ENCODE assay signal across 14 cellular contexts in genomic region chr12:62335057-62335456, GRCh38.
A peak's percentile ranks its signal among the peaks of the same experiment; 100 is the strongest.
DNase-seq lines count a peak whose midpoint lies in the region; ATAC-seq, FAIRE-seq and TF ChIP-seq lines count a peak whose summit lies in the region.
"Had no signal": no experiment of that assay in that cellular context is flagged by ENCODE, and none has a peak within 500 bp of the region (broad histone marks: within the 10 kb centered on the region; RNA-seq: fewer than 3 reads in every experiment).

No MANE protein-coding gene starts in this region.

- no peaks in the 10 kb centered on the region for H3K36me3 ChIP-seq in CD8-positive, alpha-beta T cell (ENCODE audit: insufficient read depth, low read length)
- peaks cover 71% of the 10 kb centered on the region for H3K36me3 ChIP-seq in K562 (ENCODE audit: control insufficient read depth, insufficient read depth, low read length)

- H3K9ac ChIP-seq in K562 (ENCODE audit: insufficient read depth in 1 of 2, low read depth in 2 of 2, low read length in 2 of 2): no peak overlapping the region

- BruUV-seq in K562 (replicated peaks; lab: Mats Ljungman, UMichigan): no TSS peak

- H3K27ac Mint-ChIP-seq in CD8-positive, alpha-beta T cell: peak overlapping the region; percentile 1
- peak overlapping the region; percentile 24 for H3K27ac Mint-ChIP-seq in stimulated activated memory B cell treated with anti-CD40 and anti-IgM and Interleukin-4, amounts not matched to agents 10 μg/mL and 1 μg/mL and 100 μg/mL, for 72 hours
- H3K27ac Mint-ChIP-seq: B cell, HFFc6 had no signal

- H3K27me3 Mint-ChIP-seq in CD8-positive, alpha-beta T cell (ENCODE audit: low read depth): no peaks in the 10 kb centered on the region
- H3K27me3 Mint-ChIP-seq in stimulated activated memory B cell treated with anti-CD40 and anti-IgM and Interleukin-4, amounts not matched to agents 10 μg/mL and 1 μg/mL and 100 μg/mL, for 72 hours: no peaks in the 10 kb centered on the region
- H3K27me3 Mint-ChIP-seq: B cell had no signal

- DNase-seq in left ventricle myocardium superior: no peak
- DNase-seq in left cardiac atrium: no peak
- no peak for DNase-seq in CD8-positive, alpha-beta T cell
- no peak for DNase-seq in K562 (ENCODE audit: extremely low read depth in 1 of 4, low spot score in 3 of 4)
- DNase-seq in NCI-H1092 treated with DMSO at 0.1 percent for 48 hours (lab: John Stamatoyannopoulos, UW): no peak
- no peak for DNase-seq in medulla oblongata (ENCODE audit: extremely low spot score)
- DNase-seq: C1 segment of cervical spinal cord, DMS53, GF-D8, HCEC 1CT, HFFc6, IMR-90 had no signal

- intact Hi-C loops in left ventricle myocardium superior (cut with micrococcal nuclease): no loop called here
- intact Hi-C loops in left cardiac atrium (cut with DNase I): no loop called here
- intact Hi-C loops in CD8-positive, alpha-beta T cell (cut with DNase I, micrococcal nuclease): loop anchor here in 1 of 2 experiments (5.0 kb wide), 1 partner anchor 73 kb away; the partner anchor contains the start of gene USP15
- intact Hi-C loops in K562 (cut with micrococcal nuclease): no loop called here

- TF ChIP-seq RAD21 in K562 (CRISPR knock-in tag; conservative IDR thresholded peaks at IDR 0.05 in 1 of 2, IDR thresholded peaks at IDR 0.05 in 1 of 2): no peak

- TF ChIP-seq CTCF in CD8-positive, alpha-beta T cell (IDR thresholded peaks at IDR 0.05): no peak
- TF ChIP-seq CTCF in K562 (IDR thresholded peaks at IDR 0.05 in 2 of 3, conservative IDR thresholded peaks at IDR 0.05 in 1 of 3; ENCODE audit: insufficient read depth in 2 of 3, low read depth in 1 of 3, low read length in 3 of 3): no peak

- POLR2A ChIA-PET in CD8-positive, alpha-beta T cell (lab: Charles Lee): interaction anchor here (1.2 kb wide), 1 partner anchor 25 kb away, joined by 3 read pairs; no protein-coding TSS in a partner anchor
- POLR2A ChIA-PET in K562 (lab: Yijun Ruan, JAX): interaction anchor here (1.2 kb wide), 1 partner anchor 21 kb away, joined by 3 read pairs; no protein-coding TSS in a partner anchor

- 89% methylated on average over 4 of the region's 4 CpGs for WGBS in K562 (ENCODE audit: insufficient coverage, low coverage, missing lambda C conversion rate)

- no peak for TF ChIP-seq EP300 in K562 (IDR thresholded peaks at IDR 0.05; ENCODE audit: low read length)

- peaks cover 73% of the 10 kb centered on the region for H3K36me3 Mint-ChIP-seq in CD8-positive, alpha-beta T cell
- H3K36me3 Mint-ChIP-seq in stimulated activated memory B cell treated with anti-CD40 and anti-IgM and Interleukin-4, amounts not matched to agents 10 μg/mL and 1 μg/mL and 100 μg/mL, for 72 hours: peaks cover 77% of the 10 kb centered on the region

- ATAC-seq in left ventricle myocardium superior: peak; percentile 23
- no peak for ATAC-seq in left cardiac atrium
- ATAC-seq in CD8-positive, alpha-beta T cell: no peak
- no peak for ATAC-seq in K562
- no peak for ATAC-seq in stimulated activated memory B cell treated with anti-CD40 and anti-IgM and Interleukin-4, amounts not matched to agents 10 μg/mL and 1 μg/mL and 100 μg/mL, for 72 hours

- H3K4me1 ChIP-seq in CD8-positive, alpha-beta T cell (ENCODE audit: insufficient read depth, low read length): no peaks in the 10 kb centered on the region
- no peaks in the 10 kb centered on the region for H3K4me1 ChIP-seq in K562 (replicated peaks in 1 of 2; ENCODE audit: control insufficient read depth in 2 of 2, insufficient read depth in 2 of 2, low read length in 2 of 2)

- H2AFZ ChIP-seq in K562 (ENCODE audit: low read depth, low read length): no peak overlapping the region

- H3K4me3 ChIP-seq in CD8-positive, alpha-beta T cell (ENCODE audit: low read depth, low read length): no peak overlapping the region
- H3K4me3 ChIP-seq in K562: no peak overlapping the region

- no peaks in the 10 kb centered on the region for H3K27me3 ChIP-seq in CD8-positive, alpha-beta T cell (ENCODE audit: insufficient read depth, low read length)
- H3K27me3 ChIP-seq in K562 (ENCODE audit: control insufficient read depth in 2 of 2, insufficient read depth in 2 of 2, low read length in 2 of 2): no peaks in the 10 kb centered on the region

- H3K79me2 ChIP-seq in K562 (ENCODE audit: control insufficient read depth, insufficient read depth, low read length): peaks cover 98% of the 10 kb centered on the region

- H3K4me3 Mint-ChIP-seq in CD8-positive, alpha-beta T cell: no peak overlapping the region
- no peak overlapping the region for H3K4me3 Mint-ChIP-seq in stimulated activated memory B cell treated with anti-CD40 and anti-IgM and Interleukin-4, amounts not matched to agents 10 μg/mL and 1 μg/mL and 100 μg/mL, for 72 hours
- H3K4me3 Mint-ChIP-seq: B cell, HFFc6 had no signal

- H3K9me3 Mint-ChIP-seq in CD8-positive, alpha-beta T cell: peaks cover 7% of the 10 kb centered on the region
- peaks cover 14% of the 10 kb centered on the region for H3K9me3 Mint-ChIP-seq in stimulated activated memory B cell treated with anti-CD40 and anti-IgM and Interleukin-4, amounts not matched to agents 10 μg/mL and 1 μg/mL and 100 μg/mL, for 72 hours

- CTCF ChIA-PET in CD8-positive, alpha-beta T cell (lab: Charles Lee): interaction anchor here (0.9 kb wide), 1 partner anchor 18 kb away, joined by 4 read pairs; no protein-coding TSS in a partner anchor
- CTCF ChIA-PET in K562 (lab: Yijun Ruan, JAX; ENCODE audit: low intra/inter-chr PET ratio): no interaction called here

- H4K20me1 ChIP-seq in K562 (replicated peaks; ENCODE audit: control insufficient read depth, insufficient read depth, low read length): no peaks in the 10 kb centered on the region

- no peak for FAIRE-seq in K562 (lab: Jason Lieb, UNC)

- no peak overlapping the region for H3K4me2 ChIP-seq in K562 (ENCODE audit: insufficient read depth, low read length)

- in situ Hi-C loops in K562 (cut with MboI): no loop called here

- no peak for TF ChIP-seq POLR2A in K562 (conservative IDR thresholded peaks at IDR 0.05)

- H3K4me1 Mint-ChIP-seq in CD8-positive, alpha-beta T cell (ENCODE audit: low read depth): peaks cover 54% of the 10 kb centered on the region
- H3K4me1 Mint-ChIP-seq in stimulated activated memory B cell treated with anti-CD40 and anti-IgM and Interleukin-4, amounts not matched to agents 10 μg/mL and 1 μg/mL and 100 μg/mL, for 72 hours: peaks cover 39% of the 10 kb centered on the region

- no peaks in the 10 kb centered on the region for H3K9me1 ChIP-seq in K562 (ENCODE audit: control insufficient read depth, insufficient read depth, low read length)

- no peaks in the 10 kb centered on the region for H3K9me3 ChIP-seq in CD8-positive, alpha-beta T cell (ENCODE audit: low read length)
- H3K9me3 ChIP-seq in K562 (replicated peaks; ENCODE audit: control insufficient read depth, insufficient read depth, low read depth, low read length): 0 out of 2 replicates have a peak, but pooled peaks cover 2% of the 10 kb centered on the region

- no peak overlapping the region for H3K27ac ChIP-seq in CD8-positive, alpha-beta T cell (ENCODE audit: low read depth, low read length)
- no peak overlapping the region for H3K27ac ChIP-seq in K562 (ENCODE audit: extremely low read depth, low read depth, low read length)

TF ChIP-seq in K562, 482 proteins besides CTCF, POLR2A, EP300 and RAD21:
- TF ChIP-seq RBM22 (IDR thresholded peaks at IDR 0.05; ENCODE audit: low read depth, low read length, poor library complexity, severe bottlenecking) (peak; percentile 21), SP1 (CRISPR knock-in tag; IDR thresholded peaks at IDR 0.05) (no peak)
- TF ChIP-seq, protein P1, sequence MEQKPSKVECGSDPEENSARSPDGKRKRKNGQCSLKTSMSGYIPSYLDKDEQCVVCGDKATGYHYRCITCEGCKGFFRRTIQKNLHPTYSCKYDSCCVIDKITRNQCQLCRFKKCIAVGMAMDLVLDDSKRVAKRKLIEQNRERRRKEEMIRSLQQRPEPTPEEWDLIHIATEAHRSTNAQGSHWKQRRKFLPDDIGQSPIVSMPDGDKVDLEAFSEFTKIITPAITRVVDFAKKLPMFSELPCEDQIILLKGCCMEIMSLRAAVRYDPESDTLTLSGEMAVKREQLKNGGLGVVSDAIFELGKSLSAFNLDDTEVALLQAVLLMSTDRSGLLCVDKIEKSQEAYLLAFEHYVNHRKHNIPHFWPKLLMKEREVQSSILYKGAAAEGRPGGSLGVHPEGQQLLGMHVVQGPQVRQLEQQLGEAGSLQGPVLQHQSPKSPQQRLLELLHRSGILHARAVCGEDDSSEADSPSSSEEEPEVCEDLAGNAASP (IDR thresholded peaks at IDR 0.05): no peak
TF ChIP-seq in K562: peak in this region for 1.
